ENCODE assay signal across 8 cellular contexts in genomic region chr7:29606287-29606721, GRCh38. TPM values are rescaled to one million over a fixed set of nuclear protein-coding genes. Genes with fewer than 3 reads are reported as not detected.
DNase-seq lines count a peak whose midpoint lies in the region; ATAC-seq and TF ChIP-seq lines count a peak whose summit lies in the region.

No MANE protein-coding gene starts in this region.

- peak overlapping the region; percentile 25 for H3K4me2 ChIP-seq in fibroblast of lung (ENCODE audit: extremely low read depth, insufficient read depth, low read length)

- ATAC-seq in GM18907 (IDR thresholded peaks at IDR 0.05; ENCODE audit: unreplicated experiment) (no peak), HG03432 (IDR thresholded peaks at IDR 0.05; ENCODE audit: unreplicated experiment) (no peak)

- peak; percentile 56 to 85 for DNase-seq in HAP-1 (ENCODE audit: low spot score in 2 of 2)
- DNase-seq in SJSA1 (ENCODE audit: low read depth in 1 of 2, low spot score in 2 of 2), result peak; percentile 54 to 59
- peak; percentile 67 to 84 for DNase-seq in fibroblast of lung (ENCODE audit: low read depth in 2 of 2)
- DNase-seq in renal cortical epithelial cell (ENCODE audit: low read depth), result peak; percentile 65
- no peak for DNase-seq in iPS-NIHi11 (ENCODE audit: low spot score)
- no peak for DNase-seq in effector memory CD4-positive, alpha-beta T cell

- no peaks in the 10 kb centered on the region for H4K20me1 ChIP-seq in fibroblast of lung (ENCODE audit: control insufficient read depth, extremely low read depth, insufficient read depth, low read length)

- H3K4me1 ChIP-seq in HAP-1 (peaks cover 19% of the 10 kb centered on the region), SJSA1 (replicated peaks) (peaks cover 41% of the 10 kb centered on the region), fibroblast of lung (ENCODE audit: control insufficient read depth, extremely low read depth, insufficient read depth, low read length) (peaks cover 8% of the 10 kb centered on the region)
- no peaks in the 10 kb centered on the region for H3K4me1 ChIP-seq in effector memory CD4-positive, alpha-beta T cell (ENCODE audit: control insufficient read depth, insufficient read depth, low read length, poor library complexity, severe bottlenecking)

- H3K27ac ChIP-seq in SJSA1, result peak overlapping the region; percentile 23; the same call in 1 of the 2 replicates
- no peak overlapping the region for H3K27ac ChIP-seq in fibroblast of lung (ENCODE audit: insufficient read depth, low read length)
- no peak overlapping the region for H3K27ac ChIP-seq in effector memory CD4-positive, alpha-beta T cell (ENCODE audit: insufficient read depth, low read length, poor library complexity, severe bottlenecking)

- H3K9me3 ChIP-seq in HAP-1 (no peaks in the 10 kb centered on the region), SJSA1 (replicated peaks) (no peaks in the 10 kb centered on the region), fibroblast of lung (ENCODE audit: control insufficient read depth, insufficient read depth, low read depth, low read length) (no peaks in the 10 kb centered on the region)
- H3K9me3 ChIP-seq in effector memory CD4-positive, alpha-beta T cell (ENCODE audit: control insufficient read depth, low read length), result no peaks in the 10 kb centered on the region

- H2AFZ ChIP-seq in fibroblast of lung (ENCODE audit: low read length), result peak overlapping the region; percentile 60

- in situ Hi-C loops in HAP-1 (cut with MboI; ENCODE audit: low sequenced_read_pairs), result no loop called here

- H3K9ac ChIP-seq in fibroblast of lung (ENCODE audit: insufficient read depth, low read length), result no peak overlapping the region

- TF ChIP-seq CTCF in fibroblast of lung (conservative IDR thresholded peaks at IDR 0.05 in 1 of 2, IDR thresholded peaks at IDR 0.05 in 1 of 2; ENCODE audit: low read depth in 1 of 2, low read length in 2 of 2), result no peak

- H3K27me3 ChIP-seq in HAP-1 (ENCODE audit: low read depth), result no peaks in the 10 kb centered on the region
- H3K27me3 ChIP-seq in SJSA1 (replicated peaks), result no peaks in the 10 kb centered on the region
- H3K27me3 ChIP-seq in fibroblast of lung (ENCODE audit: control insufficient read depth, insufficient read depth, low read length), result no peaks in the 10 kb centered on the region
- H3K27me3 ChIP-seq in effector memory CD4-positive, alpha-beta T cell (replicated peaks; ENCODE audit: control insufficient read depth, insufficient read depth, low read length, poor library complexity, severe bottlenecking), result no peaks in the 10 kb centered on the region

- H3K36me3 ChIP-seq in HAP-1 (replicated peaks), result no peaks in the 10 kb centered on the region
- no peaks in the 10 kb centered on the region for H3K36me3 ChIP-seq in SJSA1
- H3K36me3 ChIP-seq in fibroblast of lung (ENCODE audit: control insufficient read depth, insufficient read depth, low read length), result no peaks in the 10 kb centered on the region
- H3K36me3 ChIP-seq in effector memory CD4-positive, alpha-beta T cell (ENCODE audit: control insufficient read depth, insufficient read depth, low read length), result no peaks in the 10 kb centered on the region

- no peak overlapping the region for H3K4me3 ChIP-seq in HAP-1
- H3K4me3 ChIP-seq in SJSA1, result no peak overlapping the region
- H3K4me3 ChIP-seq in fibroblast of lung (replicated peaks in 1 of 4; ENCODE audit: control extremely low read depth in 1 of 4, insufficient read depth in 1 of 4, low read depth in 3 of 4, low read length in 4 of 4), result no peak overlapping the region
- no peak overlapping the region for H3K4me3 ChIP-seq in effector memory CD4-positive, alpha-beta T cell (ENCODE audit: insufficient read depth, low read depth, low read length, poor library complexity, severe bottlenecking)

- H3K79me2 ChIP-seq in fibroblast of lung (ENCODE audit: control insufficient read depth, insufficient read depth, low read length), result no peaks in the 10 kb centered on the region

RNA-seq across cellular contexts. Expression of gene PRR15, which starts 42.7 kb away (rescaled TPM):
- not detected in 2 replicates for total RNA-seq in SJSA1 (2014; rRNA removed; shearing (Covaris generic))
- 0.51 TPM in 1 of 2 replicates, not detected in the other for total RNA-seq in fibroblast of lung
- 0.43 TPM in 1 of 2 replicates, not detected in the other for polyA plus RNA-seq in fibroblast of lung
- 0.90 TPM in 1 of 2 replicates, not detected in the other for polyA plus RNA-seq in fibroblast of lung (2012)
- not detected in 2 replicates for polyA minus RNA-seq in fibroblast of lung (ENCODE audit: low replicate concordance)
- 10.6 and 11.2 TPM in 2 replicates for total RNA-seq in renal cortical epithelial cell

Comparison
In these comparisons a context has a peak if more than half of its experiments do, and no peak if none do; other contexts are left out.
1. DNase-seq: peak in HAP-1 (2 of 2), SJSA1 (2 of 2), fibroblast of lung (2 of 2) and renal cortical epithelial cell (single experiment); none in iPS-NIHi11 (single experiment) and effector memory CD4-positive, alpha-beta T cell (0 of 3).